Comparison of ENCODE assay signal across 12 cellular contexts in genomic region chr17:50052822-50053653, GRCh38. TPM values are rescaled to one million over a fixed set of nuclear protein-coding genes. Genes with fewer than 3 reads are reported as not detected.
DNase-seq lines count a peak whose midpoint lies in the region; ATAC-seq and TF ChIP-seq lines count a peak whose summit lies in the region.
"Had no signal": no experiment of that assay in that cellular context is flagged by ENCODE, and none has a peak within 500 bp of the region (broad histone marks: within the 10 kb centered on the region; RNA-seq: fewer than 3 reads in every experiment).

No MANE protein-coding gene starts in this region.

- H3K27me3 Mint-ChIP-seq in endothelial cell (ENCODE audit: unreplicated experiment) = peaks cover 16% of the 10 kb centered on the region

- no peaks in the 10 kb centered on the region for H4K20me1 ChIP-seq in hepatocyte (ENCODE audit: insufficient read depth, poor library complexity, severe bottlenecking)

- TF ChIP-seq CTCF in ascending aorta (IDR thresholded peaks at IDR 0.05) = no peak
- no peak for TF ChIP-seq CTCF in hepatocyte (IDR thresholded peaks at IDR 0.05; ENCODE audit: poor library complexity)
- no peak for TF ChIP-seq CTCF in endothelial cell (IDR thresholded peaks at IDR 0.05; ENCODE audit: unreplicated experiment)

- H3K27me3 ChIP-seq in ascending aorta = no peaks in the 10 kb centered on the region
- H3K27me3 ChIP-seq in hepatocyte = no peaks in the 10 kb centered on the region
- H3K27me3 ChIP-seq in skeletal muscle satellite cell (ENCODE audit: control insufficient read depth, insufficient read depth, low read length) = no peaks in the 10 kb centered on the region

- peaks cover 8% of the 10 kb centered on the region for H3K4me1 Mint-ChIP-seq in endothelial cell (ENCODE audit: unreplicated experiment)

- no peak overlapping the region for H3K4me2 ChIP-seq in hepatocyte
- peak overlapping the region; percentile 46 for H3K4me2 ChIP-seq in skeletal muscle satellite cell (ENCODE audit: low read length)

- peaks cover 4% of the 10 kb centered on the region for H3K36me3 Mint-ChIP-seq in endothelial cell (ENCODE audit: low read depth, unreplicated experiment)

- 55% methylated on average over 7 of the region's 7 CpGs for WGBS in hepatocyte (ENCODE audit: low lambda C conversion rate, missing lambda C conversion rate)

- no peaks in the 10 kb centered on the region for H3K79me2 ChIP-seq in hepatocyte

- H3K27ac ChIP-seq in ascending aorta (peak overlapping the region; percentile 95 to 97), hepatocyte (peak overlapping the region; percentile 73)

- no peak overlapping the region for H2AFZ ChIP-seq in hepatocyte

- H3K4me3 ChIP-seq in ascending aorta (no peak overlapping the region), hepatocyte (no peak overlapping the region), skeletal muscle satellite cell (ENCODE audit: low read length) (no peak overlapping the region)

- no peaks in the 10 kb centered on the region for H3K36me3 ChIP-seq in ascending aorta
- H3K36me3 ChIP-seq in hepatocyte (replicated peaks; ENCODE audit: insufficient read depth, low read depth) = no peaks in the 10 kb centered on the region
- H3K36me3 ChIP-seq in skeletal muscle satellite cell (ENCODE audit: insufficient read depth, low read length) = peaks cover 9% of the 10 kb centered on the region

- H3K9me3 Mint-ChIP-seq in endothelial cell (ENCODE audit: unreplicated experiment) = no peaks in the 10 kb centered on the region

- no peak overlapping the region for H3K27ac Mint-ChIP-seq in endothelial cell (ENCODE audit: unreplicated experiment)

- intact Hi-C loops in ascending aorta (cut with DNase I) = no loop called here

- DNase-seq in HT1080 (ENCODE audit: low read depth) (peak; percentile 23), ascending aorta (ENCODE audit: low spot score in 2 of 2) (no peak), hepatocyte (ENCODE audit: low spot score) (peak; percentile 37), NCI-H1930 (lab: John Stamatoyannopoulos, UW) (no peak), endothelial cell (ENCODE audit: low spot score) (no peak)
- DNase-seq: activated effector memory CD4-positive, alpha-beta T cell treated with anti-CD3 and anti-CD28 coated beads, Interleukin-2, amount 50 U/mL, for 16 hours; effector CD4-positive, alpha-beta T cell; NCI-H524 treated with DMSO at 0.1 percent for 48 hours; stimulated activated naive CD4-positive, alpha-beta T cell treated with Interleukin-2 at 50 U/mL for 16 hours had no signal

- H3K4me3 Mint-ChIP-seq in endothelial cell (ENCODE audit: unreplicated experiment) = no peak overlapping the region

- no peaks in the 10 kb centered on the region for H3K9me2 ChIP-seq in hepatocyte (replicated peaks; ENCODE audit: insufficient read depth)

- H3K9ac ChIP-seq in skeletal muscle satellite cell (ENCODE audit: low read depth, low read length) = peak overlapping the region; percentile 40

- peaks cover 12 to 24% of the 10 kb centered on the region in 2 donors for H3K4me1 ChIP-seq in ascending aorta
- H3K4me1 ChIP-seq in hepatocyte (ENCODE audit: insufficient read depth) = peaks cover 44% of the 10 kb centered on the region
- peaks cover 76% of the 10 kb centered on the region for H3K4me1 ChIP-seq in skeletal muscle satellite cell (ENCODE audit: control insufficient read depth, insufficient read depth, low read length)

- H3K9me3 ChIP-seq in ascending aorta (no peaks in the 10 kb centered on the region), hepatocyte (ENCODE audit: low read depth) (no peaks in the 10 kb centered on the region), skeletal muscle satellite cell (replicated peaks; ENCODE audit: low read length) (no peaks in the 10 kb centered on the region)

- ATAC-seq in HG02938 (IDR thresholded peaks at IDR 0.05; ENCODE audit: unreplicated experiment) = no peak
- ATAC-seq in HG03135 (IDR thresholded peaks at IDR 0.05; ENCODE audit: unreplicated experiment) = no peak

RNA-seq across cellular contexts. Expression of gene ITGA3, which starts 2.9 kb away (rescaled TPM):
- total RNA-seq in HT1080 (2014; rRNA removed; shearing (Covaris generic)) = 680 and 729 TPM in 2 replicates
- polyA plus RNA-seq in HT1080 (2015; cell fraction: cytosol; rRNA removed) = 478 and 533 TPM in 2 replicates
- 1,609 and 1,788 TPM in 2 replicates for polyA plus RNA-seq in HT1080 (2015; cell fraction: nucleus; rRNA removed)
- 222 TPM for total RNA-seq in ascending aorta
- total RNA-seq in hepatocyte = 26.3 and 28.5 TPM in 2 replicates
- polyA plus RNA-seq in hepatocyte = 32.8 and 43.4 TPM in 2 replicates
- 105 and 121 TPM in 2 replicates for total RNA-seq in skeletal muscle satellite cell (2012; rRNA removed)
- total RNA-seq in endothelial cell (ENCODE audit: unreplicated experiment) = 5.0 TPM

RNA-seq across cellular contexts. Expression of gene PDK2, which starts 42.1 kb away (rescaled TPM):
- 3.3 and 3.9 TPM in 2 replicates for total RNA-seq in HT1080 (2014; rRNA removed; shearing (Covaris generic))
- 5.8 and 6.9 TPM in 2 replicates for polyA plus RNA-seq in HT1080 (2015; cell fraction: cytosol; rRNA removed)
- 5.8 and 6.4 TPM in 2 replicates for polyA plus RNA-seq in HT1080 (2015; cell fraction: nucleus; rRNA removed)
- 73.5 TPM for total RNA-seq in ascending aorta
- total RNA-seq in hepatocyte = 35.5 and 42.7 TPM in 2 replicates
- 55.8 and 56.9 TPM in 2 replicates for polyA plus RNA-seq in hepatocyte
- total RNA-seq in skeletal muscle satellite cell (2012; rRNA removed) = 12.9 and 17.0 TPM in 2 replicates
- 37.1 TPM for total RNA-seq in endothelial cell (ENCODE audit: unreplicated experiment)

RNA-seq across cellular contexts. Expression of gene DLX3, which starts 58.0 kb away (rescaled TPM):
- total RNA-seq in HT1080 (2014; rRNA removed; shearing (Covaris generic)) = 0.13 TPM in 1 of 2 replicates, not detected in the other
- 0.31 TPM in 2 replicates for polyA plus RNA-seq in HT1080 (2015; cell fraction: cytosol; rRNA removed)
- 0.24 and 0.25 TPM in 2 replicates for polyA plus RNA-seq in HT1080 (2015; cell fraction: nucleus; rRNA removed)
- total RNA-seq in ascending aorta = 1.6 TPM
- 0.37 and 0.88 TPM in 2 replicates for total RNA-seq in hepatocyte
- polyA plus RNA-seq in hepatocyte = 0.55 and 1.1 TPM in 2 replicates
- total RNA-seq in skeletal muscle satellite cell (2012; rRNA removed) = under 0.01 TPM in 1 of 2 replicates, not detected in the other
- 0.13 TPM for total RNA-seq in endothelial cell (ENCODE audit: unreplicated experiment)

Comparison
In these comparisons a context has a peak if more than half of its experiments do, and no peak if none do; other contexts are left out.
1. DNase-seq: peak in HT1080 (single experiment) and hepatocyte (single experiment); none in ascending aorta (0 of 2), NCI-H1930 (0 of 2) and endothelial cell (single experiment).